In genomic region chrX:7641141-7641540, GRCh38 we compare ENCODE assay signal across 31 cellular contexts.
"Had no signal": no experiment of that assay in that cellular context is flagged by ENCODE, and none has a peak within 500 bp of the region (broad histone marks: within the 10 kb centered on the region; RNA-seq: fewer than 3 reads in every experiment).

No MANE protein-coding gene starts in this region.

- DNase-seq: activated effector memory CD4-positive, alpha-beta T cell treated with anti-CD3 and anti-CD28 coated beads, Interleukin-2, amount 50 U/mL, for 16 hours; activated effector memory CD4-positive, alpha-beta T cell treated with Interleukin-2 at 50 U/mL for 16 hours; activated gamma-delta T cell; activated gamma-delta T cell treated with Interleukin-2 at 50 U/mL for 16 hours; activated naive CD4-positive, alpha-beta T cell; activated naive CD4-positive, alpha-beta T cell treated with anti-CD3 and anti-CD28 coated beads for 36 hours; activated naive CD4-positive, alpha-beta T cell treated with anti-CD3 and anti-CD28 coated beads, Interleukin-2, amount 10 ng/mL, durations not matched to agents 7 days and 5 days; activated naive CD4-positive, alpha-beta T cell treated with anti-CD3 and anti-CD28 coated beads, Interleukin-2, amount 50 U/mL, for 16 hours; activated naive CD4-positive, alpha-beta T cell treated with Interleukin-2 at 50 U/mL for 16 hours; activated naive CD8-positive, alpha-beta T cell treated with anti-CD3 and anti-CD28 coated beads for 36 hours; activated naive CD8-positive, alpha-beta T cell treated with anti-CD3 and anti-CD28 coated beads, Interleukin-2, amount 10 ng/mL, durations not matched to agents 7 days and 5 days; activated naive CD8-positive, alpha-beta T cell treated with anti-CD3 and anti-CD28 coated beads, Interleukin-2, amount 50 U/mL, for 24 hours; activated T-cell treated with anti-CD3 and anti-CD28 coated beads, Interleukin-2, amount 50 U/mL, for 4 hours; activated T-cell treated with anti-CD3 and anti-CD28 coated beads, Interleukin-2, amount 50 U/mL, for 48 hours; activated T-cell treated with anti-CD3 and anti-CD28 coated beads, Interleukin-2, amount 50 U/mL, for 72 hours; adrenal gland; amniotic stem cell; amygdala; anterior cingulate cortex; aorta; body of pancreas; brain microvascular endothelial cell; caudate nucleus; central memory CD4-positive, alpha-beta T cell; cerebellar nuclear complex had no signal

- H3K4me3 ChIP-seq: adrenal gland, ascending aorta, body of pancreas, breast epithelium, cardiac muscle cell had no signal

- H3K9me3 ChIP-seq: adrenal gland, ascending aorta, body of pancreas, breast epithelium had no signal

- ATAC-seq: activated naive CD4-positive, alpha-beta T cell treated with anti-CD3 and anti-CD28 coated beads, Interleukin-2, amount 50 U/mL, for 72 hours; activated naive CD8-positive, alpha-beta T cell treated with anti-CD3 and anti-CD28 coated beads, Interleukin-2, amount 50 U/mL, for 24 hours; activated T-cell treated with anti-CD3 and anti-CD28 coated beads, Interleukin-2, amount 50 U/mL, for 4 hours; activated T-cell treated with anti-CD3 and anti-CD28 coated beads, Interleukin-2, amount 50 U/mL, for 72 hours; activated T-helper 17 cell treated with anti-CD3 and anti-CD28 coated beads, Interleukin-2, amount 50 U/mL, for 72 hours; body of pancreas had no signal

- H3K27me3 ChIP-seq: adrenal gland, ascending aorta, body of pancreas, brain microvascular endothelial cell, breast epithelium, cardiac muscle cell had no signal

- H3K36me3 ChIP-seq: adrenal gland, ascending aorta, brain microvascular endothelial cell, breast epithelium, cardiac muscle cell had no signal

- H3K27ac ChIP-seq: adrenal gland, ascending aorta, body of pancreas, brain microvascular endothelial cell, breast epithelium, cardiac muscle cell had no signal

- H3K4me1 ChIP-seq: adrenal gland, ascending aorta, body of pancreas, breast epithelium had no signal

- FAIRE-seq: bronchial epithelial cell had no signal
